ENCODE assay signal across 9 cellular contexts in genomic region chr1:233323724-233324123, GRCh38. TPM values are rescaled to one million over a fixed set of nuclear protein-coding genes. Genes with fewer than 3 reads are reported as not detected.
"Had no signal": no experiment of that assay in that cellular context is flagged by ENCODE, and none has a peak within 500 bp of the region (broad histone marks: within the 10 kb centered on the region; RNA-seq: fewer than 3 reads in every experiment).

No MANE protein-coding gene starts in this region.

- FAIRE-seq: G401.6, GM12878, GM12891, GM12892, GM18507, GM19239 had no signal

- H3K4me3 ChIP-seq: GM12878 had no signal

- DNase-seq: GDM1, GF-D8 had no signal

RNA-seq across cellular contexts. Expression of gene MAP3K21, which starts 3.8 kb away (rescaled TPM):
- total RNA-seq: G401 had no signal
